8 cellular contexts compared by ENCODE assay signal in the genomic region with DNA sequence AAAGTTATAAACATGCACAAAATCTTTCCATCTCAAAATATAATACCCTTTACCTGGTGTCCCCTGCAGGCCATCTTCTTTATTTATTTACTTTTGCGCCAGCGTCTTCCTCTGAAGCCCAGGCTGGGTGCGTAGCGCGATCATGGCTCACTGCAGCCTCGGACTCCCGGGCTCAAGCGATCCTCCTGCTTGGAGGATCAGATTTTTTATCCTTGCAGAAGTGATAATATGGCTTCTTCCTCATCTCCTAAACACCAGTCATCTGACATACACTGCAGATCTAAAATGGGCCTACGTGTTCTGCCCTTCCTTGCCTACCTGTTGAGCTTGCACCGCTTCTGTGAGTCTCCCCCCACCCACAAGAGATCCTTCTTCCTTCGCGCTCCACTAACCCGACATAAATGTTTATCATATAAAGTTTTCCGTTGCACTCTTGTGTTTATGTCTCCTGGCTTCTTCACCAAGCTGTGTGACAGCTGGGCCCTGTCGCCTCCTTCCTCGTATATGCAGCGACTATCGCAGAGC. TPM values are rescaled to one million over a fixed set of nuclear protein-coding genes. Genes with fewer than 3 reads are reported as not detected.
DNase-seq lines count a peak whose midpoint lies in the region; ATAC-seq and TF ChIP-seq lines count a peak whose summit lies in the region.

No MANE protein-coding gene starts in this region.

- H3K27ac Mint-ChIP-seq in H9, result no peak overlapping the region

- TF ChIP-seq EP300 in gastroesophageal sphincter (IDR thresholded peaks at IDR 0.05), result no peak

- H2BK15ac ChIP-seq in H9 (ENCODE audit: low read depth, low read length), result no peak overlapping the region

- H2AK5ac ChIP-seq in H9 (ENCODE audit: insufficient read length, low read length), result no peak overlapping the region

- no peaks in the 10 kb centered on the region for H3K27me3 Mint-ChIP-seq in H9 (ENCODE audit: low read depth)

- H3K4me2 ChIP-seq in H9 (ENCODE audit: insufficient read depth, insufficient read length, low read length) (peak overlapping the region; percentile 80), PC-3 (ENCODE audit: low read length) (peak overlapping the region; percentile 90)

- no peak overlapping the region for H3K18ac ChIP-seq in H9 (ENCODE audit: insufficient read length, low read depth, low read length)

- ATAC-seq in PC-3 (peak; percentile 1), gastroesophageal sphincter (peak; percentile 2)

- CTCF ChIA-PET in PC-3 (lab: Charles Lee), result interaction anchor here (0.5 to 1.7 kb wide), 10 partner anchors 33 to 296 kb away, joined by 3 to 14 read pairs (median 4); partner anchors contain the start of gene EPHX1

- no peak overlapping the region for H2BK5ac ChIP-seq in H9 (ENCODE audit: insufficient read length, low read length)

- H3K23me2 ChIP-seq in H9 (ENCODE audit: insufficient read length, low read depth, low read length, poor library complexity, severe bottlenecking), result peaks cover 7% of the 10 kb centered on the region

- H3K36me3 Mint-ChIP-seq in H9 (ENCODE audit: insufficient read depth in 1 of 3, low read depth in 3 of 3), result peaks cover 10 to 25% (median 10%) of the 10 kb centered on the region in 3 experiments

- H3K4me1 ChIP-seq in H9 (ENCODE audit: insufficient read depth, low read length), result peaks cover 4% of the 10 kb centered on the region; the same call in 1 of the 2 replicates
- H3K4me1 ChIP-seq in PC-3 (ENCODE audit: insufficient read depth, low read length), result peaks cover 50% of the 10 kb centered on the region
- H3K4me1 ChIP-seq in gastroesophageal sphincter, result peaks cover 3 to 62% (median 19%) of the 10 kb centered on the region in 3 donors

- no peaks in the 10 kb centered on the region for H3K9me3 Mint-ChIP-seq in H9

- peaks cover 40 to 41% of the 10 kb centered on the region in 2 experiments for H3K4me1 Mint-ChIP-seq in H9

- POLR2A ChIA-PET in PC-3 (lab: Charles Lee; ENCODE audit: unreplicated experiment), result interaction anchor here (0.5 to 1.2 kb wide), 5 partner anchors 121 to 285 kb away, joined by 3 to 9 read pairs (median 4); partner anchors contain the start of gene H3-3A

- H3K14ac ChIP-seq in H9 (ENCODE audit: insufficient read depth, low read length), result no peak overlapping the region

- H3F3A ChIP-seq in PC-3 (ENCODE audit: low read length, unreplicated experiment), result peaks cover 9% of the 10 kb centered on the region

- no peak overlapping the region for H3K23ac ChIP-seq in H9 (ENCODE audit: insufficient read length, low read depth, low read length)

- no peak overlapping the region for H3T11ph ChIP-seq in H9 (ENCODE audit: low read length)

- no peaks in the 10 kb centered on the region for H4K20me1 ChIP-seq in H9 (ENCODE audit: control insufficient read depth, insufficient read depth, insufficient read length)
- H4K20me1 ChIP-seq in PC-3 (ENCODE audit: low read length), result peaks cover 31% of the 10 kb centered on the region

- no peak overlapping the region for H3K4ac ChIP-seq in H9 (ENCODE audit: low read depth, low read length)

- no peak overlapping the region for H4K8ac ChIP-seq in H9 (replicated peaks; ENCODE audit: insufficient read length, low read depth, low read length)

- H3K36me3 ChIP-seq in PC-3 (ENCODE audit: low read depth, low read length) (peaks cover 13% of the 10 kb centered on the region), gastroesophageal sphincter (no peaks in the 10 kb centered on the region)

- H2BK20ac ChIP-seq in H9 (ENCODE audit: low read depth, low read length, poor library complexity, severe bottlenecking), result no peak overlapping the region

- no peaks in the 10 kb centered on the region for H3K9me3 ChIP-seq in H9 (ENCODE audit: control insufficient read depth, low read depth, low read length)
- no peaks in the 10 kb centered on the region for H3K9me3 ChIP-seq in PC-3 (ENCODE audit: low read length)
- H3K9me3 ChIP-seq in gastroesophageal sphincter, result no peaks in the 10 kb centered on the region

- H3K9me2 ChIP-seq in PC-3 (replicated peaks; ENCODE audit: low read length), result no peaks in the 10 kb centered on the region

- H3K9ac ChIP-seq in H9 (ENCODE audit: extremely low read depth, insufficient read length, low read length) (peak overlapping the region; percentile 62), PC-3 (ENCODE audit: low read length) (peak overlapping the region; percentile 91)

- peak overlapping the region; percentile 72 for H3K4me3 ChIP-seq in GM08714 (ENCODE audit: low read length)
- H3K4me3 ChIP-seq in PC-3 (ENCODE audit: low read length), result peak overlapping the region; percentile 78
- H3K4me3 ChIP-seq in gastroesophageal sphincter, result peak overlapping the region; percentile 35 to 66
- H3K4me3 ChIP-seq in skin epidermis, result peak overlapping the region; percentile 58 to 91 (median 75)

- H3K79me1 ChIP-seq in H9 (ENCODE audit: insufficient read depth, low read depth, low read length, poor library complexity, severe bottlenecking), result no peaks in the 10 kb centered on the region

- intact Hi-C loops in PC-3 (cut with micrococcal nuclease), result loop anchor here (1.0 to 5.0 kb wide), 4 partner anchors 33 to 302 kb away; partner anchors contain the start of genes EPHX1 and TMEM63A

- peaks cover 29% of the 10 kb centered on the region for H3K79me2 ChIP-seq in H9 (ENCODE audit: insufficient read depth, low read length)
- peaks cover 54% of the 10 kb centered on the region for H3K79me2 ChIP-seq in PC-3 (ENCODE audit: low read length)

- H3K27ac ChIP-seq in H9 (ENCODE audit: insufficient read length, low read depth, low read length) (no peak overlapping the region), PC-3 (ENCODE audit: low read length) (peak overlapping the region; percentile 37), gastroesophageal sphincter (peak overlapping the region; percentile 41 to 98 (median 94)), skin epidermis (peak overlapping the region in 19 of 21 experiments; percentile 61 to 98 (median 96))

- BruUV-seq in PC-3 (replicated peaks; lab: Mats Ljungman, UMichigan), result no TSS peak

- H2BK12ac ChIP-seq in H9 (ENCODE audit: insufficient read length, low read depth, low read length), result no peak overlapping the region

- H2AFZ ChIP-seq in H9 (ENCODE audit: low read length), result peak overlapping the region; percentile 87
- H2AFZ ChIP-seq in PC-3 (ENCODE audit: low read length), result peak overlapping the region; percentile 82

- WGBS in H9 (ENCODE audit: extremely low coverage, insufficient read length, low lambda C conversion rate), result no CpG with 5 or more reads among the region's 18 CpGs
- 6% methylated on average over 14 to 16 of the region's 18 CpGs for WGBS in gastroesophageal sphincter (ENCODE audit: low coverage in 1 of 2), 2 donors

- no peaks in the 10 kb centered on the region for H3K27me3 ChIP-seq in H9 (ENCODE audit: insufficient read depth, low read length)
- H3K27me3 ChIP-seq in PC-3 (ENCODE audit: low read length), result no peaks in the 10 kb centered on the region
- H3K27me3 ChIP-seq in gastroesophageal sphincter, result no peaks in the 10 kb centered on the region

- TF ChIP-seq CTCF in H9 (conservative IDR thresholded peaks at IDR 0.05), result no peak
- no peak for TF ChIP-seq CTCF in PC-3 (conservative IDR thresholded peaks at IDR 0.05; ENCODE audit: low read depth, low read length)
- no peak for TF ChIP-seq CTCF in gastroesophageal sphincter (IDR thresholded peaks at IDR 0.05)

- H4K91ac ChIP-seq in H9 (ENCODE audit: insufficient read length, low read depth, low read length), result no peak overlapping the region

- H3K56ac ChIP-seq in H9 (ENCODE audit: insufficient read length, low read depth, low read length), result no peak overlapping the region

- no peak overlapping the region for H3K4me3 Mint-ChIP-seq in H9

- H4K5ac ChIP-seq in H9 (ENCODE audit: insufficient read length, low read depth, low read length), result no peak overlapping the region

- no peak for TF ChIP-seq POLR2A in gastroesophageal sphincter (IDR thresholded peaks at IDR 0.05)

- no peak overlapping the region for H2BK120ac ChIP-seq in H9 (ENCODE audit: low read depth, low read length, poor library complexity, severe bottlenecking)

- no peak for DNase-seq in H9
- peak; percentile 35 for DNase-seq in PC-3
- no peak for DNase-seq in HuH-7 (ENCODE audit: low spot score)
- no peak for DNase-seq in NOMO-1 treated with DMSO at 0.1 percent for 48 hours (lab: John Stamatoyannopoulos, UW; ENCODE audit: unreplicated experiment)
- no peak for DNase-seq in dedifferentiated amniotic fluid mesenchymal stem cell (ENCODE audit: extremely low spot score)

RNA-seq across cellular contexts. Expression of gene SRP9, which starts 0.5 kb away (rescaled TPM):
- total RNA-seq in H9 (2021), result 396 and 403 TPM in 2 replicates
- 241 and 306 TPM in 2 replicates for total RNA-seq in PC-3 (2014; rRNA removed)
- 100 to 1,000 TPM; 146 to 260 (median 216) TPM for total RNA-seq in gastroesophageal sphincter

RNA-seq across cellular contexts. Expression of gene EPHX1, which starts 32.8 kb away (rescaled TPM):
- total RNA-seq in H9 (2021) (40.6 and 41.0 TPM in 2 replicates), PC-3 (2014; rRNA removed) (54.6 and 69.2 TPM in 2 replicates), gastroesophageal sphincter (100 to 1,000 TPM in 3 of 4 donors, 10 to 100 TPM in 1; 74.0 to 133 (median 101) TPM)
